In the genomic region with DNA sequence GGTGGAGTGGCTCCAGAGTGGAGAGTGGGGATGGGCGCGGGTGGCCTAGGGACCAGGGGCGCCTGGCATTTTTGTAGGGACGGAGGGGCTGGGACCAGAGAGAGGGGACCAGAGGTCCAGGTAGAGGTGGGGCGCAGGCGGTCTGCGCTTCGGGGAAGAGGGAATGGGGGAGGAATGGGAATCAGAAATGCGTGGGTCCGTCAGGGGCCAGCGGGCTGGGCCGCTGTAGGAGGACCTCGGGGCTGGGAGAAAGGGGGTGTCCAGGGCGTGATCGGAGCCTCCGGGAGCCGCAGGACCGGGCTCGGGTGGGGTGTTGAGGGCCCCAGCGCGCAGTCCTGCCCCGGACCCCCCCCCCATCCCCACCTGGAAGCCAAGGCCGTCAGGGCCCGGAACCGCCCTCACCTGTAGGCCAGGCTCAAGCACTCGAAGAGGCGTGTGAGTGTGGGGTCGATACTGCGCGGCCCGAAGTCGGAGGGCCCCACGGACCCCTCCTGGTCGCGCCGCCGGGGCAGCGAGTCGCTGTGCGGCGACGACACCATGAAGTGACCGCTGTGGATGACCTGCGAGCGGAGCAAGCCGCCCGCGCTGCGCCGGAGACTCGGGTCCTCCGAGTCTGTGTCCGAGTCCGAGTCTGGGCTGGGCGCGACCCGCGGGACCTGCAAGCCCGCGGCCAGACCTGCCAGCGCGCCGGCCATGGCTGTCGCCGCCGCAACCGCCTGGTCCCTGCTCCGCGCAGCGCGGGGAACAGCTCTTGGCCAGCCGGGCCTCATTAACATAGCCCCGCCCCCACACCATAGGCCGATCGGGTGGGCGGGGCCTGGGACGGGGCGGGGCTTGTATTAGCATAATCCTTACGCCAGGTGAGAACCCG, we compare ENCODE assay signal across 7 cellular contexts. TPM values are rescaled to one million over a fixed set of nuclear protein-coding genes. Genes with fewer than 3 reads are reported as not detected.
DNase-seq lines count a peak whose midpoint lies in the region; ATAC-seq and TF ChIP-seq lines count a peak whose summit lies in the region.

A gene with protein sequence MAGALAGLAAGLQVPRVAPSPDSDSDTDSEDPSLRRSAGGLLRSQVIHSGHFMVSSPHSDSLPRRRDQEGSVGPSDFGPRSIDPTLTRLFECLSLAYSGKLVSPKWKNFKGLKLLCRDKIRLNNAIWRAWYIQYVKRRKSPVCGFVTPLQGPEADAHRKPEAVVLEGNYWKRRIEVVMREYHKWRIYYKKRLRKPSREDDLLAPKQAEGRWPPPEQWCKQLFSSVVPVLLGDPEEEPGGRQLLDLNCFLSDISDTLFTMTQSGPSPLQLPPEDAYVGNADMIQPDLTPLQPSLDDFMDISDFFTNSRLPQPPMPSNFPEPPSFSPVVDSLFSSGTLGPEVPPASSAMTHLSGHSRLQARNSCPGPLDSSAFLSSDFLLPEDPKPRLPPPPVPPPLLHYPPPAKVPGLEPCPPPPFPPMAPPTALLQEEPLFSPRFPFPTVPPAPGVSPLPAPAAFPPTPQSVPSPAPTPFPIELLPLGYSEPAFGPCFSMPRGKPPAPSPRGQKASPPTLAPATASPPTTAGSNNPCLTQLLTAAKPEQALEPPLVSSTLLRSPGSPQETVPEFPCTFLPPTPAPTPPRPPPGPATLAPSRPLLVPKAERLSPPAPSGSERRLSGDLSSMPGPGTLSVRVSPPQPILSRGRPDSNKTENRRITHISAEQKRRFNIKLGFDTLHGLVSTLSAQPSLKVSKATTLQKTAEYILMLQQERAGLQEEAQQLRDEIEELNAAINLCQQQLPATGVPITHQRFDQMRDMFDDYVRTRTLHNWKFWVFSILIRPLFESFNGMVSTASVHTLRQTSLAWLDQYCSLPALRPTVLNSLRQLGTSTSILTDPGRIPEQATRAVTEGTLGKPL (minus strand): TSS at position 725 of the 871 bp plus-strand sequence. CDS start 30 bp downstream, at position 695.

- H3K27ac Mint-ChIP-seq in natural killer cell, result no peak within 1 kb of the TSS

- ATAC-seq in natural killer cell, result peak; percentile 84 to 99 (median 97)
- ATAC-seq in stimulated activated naive CD8-positive, alpha-beta T cell treated with anti-CD3 and anti-CD28 coated beads, Interleukin-15, Interleukin-2, amounts not matched to agents 100 U/mL and 50 U/mL, for 24 hours, result peak; percentile 51

- peak within 1 kb of the TSS; percentile 56 for H3K4me3 Mint-ChIP-seq in natural killer cell

- H3K4me3 ChIP-seq in HFF-Myc (replicated peaks; ENCODE audit: low read depth, low read length) (peak within 1 kb of the TSS; percentile 24), fibroblast of villous mesenchyme (ENCODE audit: low read depth, low read length) (peak within 1 kb of the TSS; percentile 48)

- peaks cover 6 to 12% of the 10 kb centered on the region in 2 donors for H3K4me1 Mint-ChIP-seq in natural killer cell

- DNase-seq in HFF-Myc (ENCODE audit: extremely low read depth, low read depth) (no peak), NCI-H82 treated with DMSO at 0.1 percent for 48 hours (lab: John Stamatoyannopoulos, UW; ENCODE audit: unreplicated experiment) (peak; percentile 46), fibroblast of villous mesenchyme (ENCODE audit: low read depth) (peak; percentile 35), natural killer cell (peak; percentile 45), SKM-1 (lab: John Stamatoyannopoulos, UW; ENCODE audit: unreplicated experiment) (no peak)
- DNase-seq in activated effector memory CD4-positive, alpha-beta T cell treated with anti-CD3 and anti-CD28 coated beads, Interleukin-2, amount 50 U/mL, for 16 hours, result peak; percentile 80
- DNase-seq in stimulated activated naive CD8-positive, alpha-beta T cell treated with anti-CD3 and anti-CD28 coated beads, Interleukin-15, Interleukin-2, amounts not matched to agents 100 U/mL and 50 U/mL, for 24 hours, result peak; percentile 71

- intact Hi-C loops in natural killer cell (cut with micrococcal nuclease), result no loop called here

- no peaks in the 10 kb centered on the region for H3K36me3 Mint-ChIP-seq in natural killer cell

- peaks cover 20 to 49% of the 10 kb centered on the region in 2 donors for H3K27me3 Mint-ChIP-seq in natural killer cell (ENCODE audit: low read depth in 2 of 2)

- H3K9me3 Mint-ChIP-seq in natural killer cell, result no peaks in the 10 kb centered on the region

- TF ChIP-seq CTCF in HFF-Myc (IDR thresholded peaks at IDR 0.05; ENCODE audit: low read depth, low read length, missing control alignments) (no peak), fibroblast of villous mesenchyme (IDR thresholded peaks at IDR 0.05; ENCODE audit: insufficient read depth, low read depth, low read length) (no peak), natural killer cell (IDR thresholded peaks at IDR 0.05) (no peak)

RNA-seq across cellular contexts. Expression of the gene that starts here (rescaled TPM):
- total RNA-seq in fibroblast of villous mesenchyme (not detected in 2 replicates), natural killer cell (not detected)

Comparison
In these comparisons a context has a peak if more than half of its experiments do, and no peak if none do; other contexts are left out.
1. Peak in DNase-seq and H3K4me3 ChIP-seq in fibroblast of villous mesenchyme; RNA of the gene not detected or under 1 TPM.
2. Peak in DNase-seq and ATAC-seq in natural killer cell; RNA of the gene not detected or under 1 TPM.
3. DNase-seq: peak in NCI-H82 treated with DMSO at 0.1 percent for 48 hours (single experiment), activated effector memory CD4-positive, alpha-beta T cell treated with anti-CD3 and anti-CD28 coated beads, Interleukin-2, amount 50 U/mL, for 16 hours (single experiment) and stimulated activated naive CD8-positive, alpha-beta T cell treated with anti-CD3 and anti-CD28 coated beads, Interleukin-15, Interleukin-2, amounts not matched to agents 100 U/mL and 50 U/mL, for 24 hours (single experiment); none in HFF-Myc (single experiment) and SKM-1 (single experiment).